Comparison of ENCODE assay signal across 1 cellular context in the genomic region with DNA sequence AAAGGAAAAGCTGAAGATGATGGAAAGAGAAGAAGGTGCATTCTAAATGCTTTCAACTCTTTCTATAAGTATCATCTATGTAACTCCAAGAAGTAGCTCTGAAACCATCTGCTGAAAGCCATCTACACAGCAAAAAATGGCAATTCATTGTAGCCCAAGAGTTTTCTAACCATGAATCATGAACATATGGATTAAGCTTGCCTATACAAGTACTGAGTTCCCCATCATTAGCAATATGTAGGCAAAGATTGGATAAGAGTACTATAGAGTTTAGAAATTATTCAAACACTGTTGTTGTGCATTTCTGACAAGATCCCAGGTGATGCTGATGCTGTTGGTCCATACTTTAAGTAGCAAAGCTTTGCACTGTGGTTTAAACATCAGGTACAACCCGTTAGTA.
TF ChIP-seq lines count a peak whose summit lies in the region.

No MANE protein-coding gene starts in this region.

TF ChIP-seq in GM23338, 12 proteins besides CTCF, POLR2A, EP300 and RAD21 (continued from another document):
- TF ChIP-seq, protein P1, sequence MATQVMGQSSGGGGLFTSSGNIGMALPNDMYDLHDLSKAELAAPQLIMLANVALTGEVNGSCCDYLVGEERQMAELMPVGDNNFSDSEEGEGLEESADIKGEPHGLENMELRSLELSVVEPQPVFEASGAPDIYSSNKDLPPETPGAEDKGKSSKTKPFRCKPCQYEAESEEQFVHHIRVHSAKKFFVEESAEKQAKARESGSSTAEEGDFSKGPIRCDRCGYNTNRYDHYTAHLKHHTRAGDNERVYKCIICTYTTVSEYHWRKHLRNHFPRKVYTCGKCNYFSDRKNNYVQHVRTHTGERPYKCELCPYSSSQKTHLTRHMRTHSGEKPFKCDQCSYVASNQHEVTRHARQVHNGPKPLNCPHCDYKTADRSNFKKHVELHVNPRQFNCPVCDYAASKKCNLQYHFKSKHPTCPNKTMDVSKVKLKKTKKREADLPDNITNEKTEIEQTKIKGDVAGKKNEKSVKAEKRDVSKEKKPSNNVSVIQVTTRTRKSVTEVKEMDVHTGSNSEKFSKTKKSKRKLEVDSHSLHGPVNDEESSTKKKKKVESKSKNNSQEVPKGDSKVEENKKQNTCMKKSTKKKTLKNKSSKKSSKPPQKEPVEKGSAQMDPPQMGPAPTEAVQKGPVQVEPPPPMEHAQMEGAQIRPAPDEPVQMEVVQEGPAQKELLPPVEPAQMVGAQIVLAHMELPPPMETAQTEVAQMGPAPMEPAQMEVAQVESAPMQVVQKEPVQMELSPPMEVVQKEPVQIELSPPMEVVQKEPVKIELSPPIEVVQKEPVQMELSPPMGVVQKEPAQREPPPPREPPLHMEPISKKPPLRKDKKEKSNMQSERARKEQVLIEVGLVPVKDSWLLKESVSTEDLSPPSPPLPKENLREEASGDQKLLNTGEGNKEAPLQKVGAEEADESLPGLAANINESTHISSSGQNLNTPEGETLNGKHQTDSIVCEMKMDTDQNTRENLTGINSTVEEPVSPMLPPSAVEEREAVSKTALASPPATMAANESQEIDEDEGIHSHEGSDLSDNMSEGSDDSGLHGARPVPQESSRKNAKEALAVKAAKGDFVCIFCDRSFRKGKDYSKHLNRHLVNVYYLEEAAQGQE (IDR thresholded peaks at IDR 0.05; ENCODE audit: unreplicated experiment), result no peak
